ENCODE assay signal across 9 cellular contexts in the genomic region with DNA sequence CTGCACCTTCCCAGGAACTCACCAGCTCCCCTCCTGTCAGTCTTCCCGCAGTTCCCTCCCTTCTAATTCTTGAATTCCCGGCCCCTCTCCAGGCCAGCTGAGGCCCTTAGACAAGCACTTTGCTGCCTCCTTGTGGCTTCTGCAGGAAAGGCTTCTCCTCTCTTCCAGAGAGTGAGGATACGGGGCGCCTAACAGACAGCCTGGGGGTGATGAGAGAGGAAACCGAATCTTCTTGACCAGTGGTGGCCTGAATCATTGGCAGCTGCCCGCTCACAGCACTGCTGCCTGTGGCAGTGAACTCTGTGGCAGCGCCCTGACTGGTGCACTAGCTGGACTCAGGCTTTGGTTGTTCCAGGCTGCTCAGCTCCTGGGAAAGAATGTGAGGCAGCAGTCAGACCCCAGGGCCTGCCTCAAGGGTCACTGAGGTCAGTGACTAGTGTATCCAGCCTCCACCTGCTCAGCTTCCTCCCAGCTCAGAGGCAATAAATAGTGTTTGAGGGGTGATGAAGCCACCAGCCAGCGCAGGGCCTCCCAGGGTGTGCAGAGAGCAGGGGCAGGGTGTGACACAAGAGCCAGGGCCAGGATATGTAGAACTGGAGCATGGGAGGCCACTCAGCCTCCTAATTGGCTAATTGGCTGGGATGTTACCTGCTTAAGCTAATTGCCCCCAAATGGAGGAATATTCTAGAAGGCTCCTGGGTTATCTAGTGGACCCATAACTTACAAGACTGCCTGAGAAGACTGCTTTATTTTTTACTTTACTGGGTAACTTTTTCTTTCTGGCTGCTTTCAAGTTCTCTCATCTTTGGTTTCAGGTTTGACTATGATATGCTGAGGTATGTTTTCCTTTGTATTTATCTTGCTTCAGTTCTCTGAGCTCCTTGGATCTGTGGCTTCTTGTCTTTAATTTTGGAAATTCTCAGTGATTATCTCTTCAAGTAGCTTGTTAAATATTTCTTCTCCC. TPM values are rescaled to one million over a fixed set of nuclear protein-coding genes. Genes with fewer than 3 reads are reported as not detected.
DNase-seq lines count a peak whose midpoint lies in the region; ATAC-seq and TF ChIP-seq lines count a peak whose summit lies in the region.
"Had no signal": no experiment of that assay in that cellular context is flagged by ENCODE, and none has a peak within 500 bp of the region (broad histone marks: within the 10 kb centered on the region; RNA-seq: fewer than 3 reads in every experiment).

No MANE protein-coding gene starts in this region.

- TF ChIP-seq CTCF in activated B cell treated with CpG ODN at 0.5 μM for 24 hours (IDR thresholded peaks at IDR 0.05) (no peak), choroid plexus epithelial cell (conservative IDR thresholded peaks at IDR 0.05; ENCODE audit: low read depth, low read length) (peak; percentile 96)

- no peak overlapping the region for H3K4me3 ChIP-seq in choroid plexus epithelial cell (ENCODE audit: low read depth, low read length)

- POLR2A ChIA-PET in activated B cell treated with CpG ODN at 0.5 μM for 24 hours (lab: Charles Lee) = interaction anchor here (0.6 to 1.0 kb wide), 2 partner anchors 42 to 166 kb away, joined by 3 to 4 read pairs; a partner anchor contains a TSS

- no peaks in the 10 kb centered on the region for H3K27me3 Mint-ChIP-seq in activated B cell treated with CpG ODN at 0.5 μM for 24 hours

- H3K27ac Mint-ChIP-seq in activated B cell treated with CpG ODN at 0.5 μM for 24 hours = no peak overlapping the region

- intact Hi-C loops in activated B cell treated with CpG ODN at 0.5 μM for 24 hours (cut with micrococcal nuclease) = loop anchor here (1.0 to 5.0 kb wide), 3 partner anchors 41 to 292 kb away; a partner anchor contains a TSS

- DNase-seq in C1 segment of cervical spinal cord (lab: John Stamatoyannopoulos, UW) (peak in 11 of 14 donors; percentile 12 to 56 (median 41)), H4 (ENCODE audit: low spot score) (peak; percentile 69), NCI-H2171 treated with DMSO at 0.1 percent for 48 hours (lab: John Stamatoyannopoulos, UW) (peak; percentile 80), activated B cell treated with CpG ODN at 0.5 μM for 24 hours (no peak), choroid plexus epithelial cell (ENCODE audit: low read depth) (peak; percentile 85), left kidney (ENCODE audit: low read depth, low spot score) (peak; percentile 96)
- peak; percentile 26 for DNase-seq in stimulated activated CD4-positive, alpha-beta T cell treated with anti-CD3 and anti-CD28 coated beads, Interleukin-2, amount 100 ng/mL, for 4 hours (ENCODE audit: low read depth)

- H3K9me3 Mint-ChIP-seq in activated B cell treated with CpG ODN at 0.5 μM for 24 hours = no peaks in the 10 kb centered on the region

- H3K36me3 Mint-ChIP-seq in activated B cell treated with CpG ODN at 0.5 μM for 24 hours (ENCODE audit: low read depth) = peaks cover 38% of the 10 kb centered on the region

- no peak overlapping the region for H3K4me3 Mint-ChIP-seq in activated B cell treated with CpG ODN at 0.5 μM for 24 hours

- CTCF ChIA-PET in activated B cell treated with CpG ODN at 0.5 μM for 24 hours (lab: Charles Lee) = interaction anchor here (0.9 to 4.9 kb wide), 7 partner anchors 8 to 292 kb away, joined by 3 to 25 read pairs (median 4); a partner anchor contains a TSS

- peak; percentile 62 for ATAC-seq in activated B cell treated with CpG ODN at 0.5 μM for 24 hours (ENCODE audit: low read depth)
- ATAC-seq in GM21737 (IDR thresholded peaks at IDR 0.05; ENCODE audit: unreplicated experiment) = no peak

- peaks cover 11% of the 10 kb centered on the region for H3K4me1 Mint-ChIP-seq in activated B cell treated with CpG ODN at 0.5 μM for 24 hours

RNA-seq across cellular contexts. Expression of a gene that starts 12.9 kb away (rescaled TPM):
- total RNA-seq in H4 (2014; rRNA removed; shearing (Covaris generic)) = 71.7 and 77.8 TPM in 2 replicates
- 82.2 and 84.2 TPM in 2 replicates for total RNA-seq in activated B cell treated with CpG ODN at 0.5 μM for 24 hours

RNA-seq across cellular contexts. Expression of a gene that starts 24.6 kb away (rescaled TPM):
- 0.39 and 3.8 TPM in 2 replicates for total RNA-seq in H4 (2014; rRNA removed; shearing (Covaris generic))
- 0.93 and 1.5 TPM in 2 replicates for total RNA-seq in activated B cell treated with CpG ODN at 0.5 μM for 24 hours
- total RNA-seq: temporal lobe had no signal

RNA-seq across cellular contexts. Expression of a gene that starts 42.0 kb away (rescaled TPM):
- 0.70 and 1.6 TPM in 2 replicates for total RNA-seq in H4 (2014; rRNA removed; shearing (Covaris generic))
- total RNA-seq in activated B cell treated with CpG ODN at 0.5 μM for 24 hours = 0.27 and 0.44 TPM in 2 replicates

RNA-seq across cellular contexts. Expression of a gene that starts 42.5 kb away (rescaled TPM):
- 5.8 and 9.8 TPM in 2 replicates for total RNA-seq in H4 (2014; rRNA removed; shearing (Covaris generic))
- total RNA-seq in activated B cell treated with CpG ODN at 0.5 μM for 24 hours = 16.4 and 23.4 TPM in 2 replicates
